In the genomic region with DNA sequence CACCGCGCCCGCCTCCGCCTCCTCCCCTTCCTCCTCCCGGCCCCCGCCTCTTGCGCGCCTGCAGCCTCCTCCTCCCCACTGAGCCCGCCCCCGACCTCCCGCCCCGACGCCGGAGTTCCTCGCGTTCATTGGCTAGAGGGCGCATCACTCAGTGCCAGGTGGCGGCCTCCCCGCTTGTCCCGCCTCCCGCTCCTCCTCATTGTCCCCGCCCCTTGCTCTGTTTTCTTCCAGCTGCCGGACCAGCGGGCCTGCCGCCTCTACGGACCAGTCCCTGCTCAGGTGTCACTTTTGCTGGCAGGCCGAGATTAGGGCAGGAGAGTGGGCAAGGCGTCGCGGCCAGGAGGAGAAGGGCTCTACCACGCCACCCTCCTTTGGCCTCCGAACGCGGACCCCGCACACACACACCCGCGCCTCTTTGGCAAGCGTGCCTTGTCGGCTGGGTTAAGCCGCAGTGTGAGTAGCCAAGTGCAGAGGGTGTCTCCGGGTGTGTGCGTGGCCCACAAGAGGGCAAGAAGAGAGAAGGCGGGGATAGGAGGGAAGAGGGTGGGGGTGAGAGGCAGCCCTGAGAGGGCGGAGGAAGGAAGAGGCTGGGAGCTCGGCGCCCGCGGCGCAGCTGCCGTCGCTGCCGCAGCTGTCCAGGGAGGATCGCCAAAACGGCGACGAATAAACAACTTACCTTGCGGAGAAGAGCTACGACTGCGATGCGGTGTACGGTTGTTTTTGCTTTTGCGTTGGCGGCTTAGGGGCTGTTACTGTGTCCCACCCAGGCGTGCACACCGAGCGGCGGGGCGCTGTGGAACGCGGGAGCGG, we compare ENCODE assay signal across 8 cellular contexts. TPM values are rescaled to one million over a fixed set of nuclear protein-coding genes. Genes with fewer than 3 reads are reported as not detected.
DNase-seq lines count a peak whose midpoint lies in the region; ATAC-seq and TF ChIP-seq lines count a peak whose summit lies in the region.

No MANE protein-coding gene starts in this region.

- H3K79me2 ChIP-seq in OCI-LY1 (ENCODE audit: insufficient read depth, low read length), result peaks cover 29% of the 10 kb centered on the region

- H3F3A ChIP-seq in OCI-LY1 (ENCODE audit: insufficient read depth, low read length), result no peaks in the 10 kb centered on the region

- H3K36me3 ChIP-seq in OCI-LY1 (ENCODE audit: insufficient read depth, low read length), result no peaks in the 10 kb centered on the region

- TF ChIP-seq CTCF in OCI-LY1 (IDR thresholded peaks at IDR 0.05; ENCODE audit: low read length) (peak; percentile 20; the same call in 1 of the 2 replicates), epithelial cell of esophagus (IDR thresholded peaks at IDR 0.05; ENCODE audit: insufficient read depth, low read depth, low read length, missing control alignments) (peak; percentile 2)

- H3K4me1 ChIP-seq in OCI-LY1 (ENCODE audit: insufficient read depth, low read length, severe bottlenecking), result peaks cover 32% of the 10 kb centered on the region
- H3K4me1 ChIP-seq in mononuclear cell (ENCODE audit: insufficient read depth, low read length), result peaks cover 33% of the 10 kb centered on the region

- H3K27me3 ChIP-seq in OCI-LY1 (ENCODE audit: insufficient read depth, low read length) (no peaks in the 10 kb centered on the region), mononuclear cell (ENCODE audit: insufficient read depth, low read length) (peaks cover 4% of the 10 kb centered on the region)

- H3K9ac ChIP-seq in OCI-LY1 (ENCODE audit: low read length), result peak overlapping the region; percentile 89

- peak overlapping the region; percentile 89 for H3K27ac ChIP-seq in OCI-LY1 (ENCODE audit: low read depth, low read length, poor library complexity, severe bottlenecking)

- H3K4me2 ChIP-seq in OCI-LY1 (ENCODE audit: low read length), result peak overlapping the region; percentile 97

- DNase-seq in DMS 273 (lab: John Stamatoyannopoulos, UW; ENCODE audit: unreplicated experiment) (peak; percentile 96), HuH-7.5 (ENCODE audit: low spot score) (peak; percentile 84), activated T-cell treated with anti-CD3 and anti-CD28 coated beads for 24 hours (ENCODE audit: low read depth) (peak; percentile 99), epithelial cell of esophagus (ENCODE audit: low read depth) (peak; percentile 98)
- peak; percentile 95 to 98 for DNase-seq in stimulated activated CD8-positive, alpha-beta memory T cell treated with anti-CD3 and anti-CD28 coated beads, Interleukin-2, amount 100 ng/mL, for 48 hours (ENCODE audit: low read depth in 2 of 2)

- H3K4me3 ChIP-seq in OCI-LY1 (ENCODE audit: low read depth, low read length, poor library complexity, severe bottlenecking) (peak overlapping the region; percentile 79), epithelial cell of esophagus (ENCODE audit: low read length) (peak overlapping the region; percentile 71), mononuclear cell (ENCODE audit: low read length) (peak overlapping the region; percentile 70)

- H3K9me2 ChIP-seq in OCI-LY1 (ENCODE audit: low read depth, low read length), result no peaks in the 10 kb centered on the region

- H3K9me3 ChIP-seq in OCI-LY1 (ENCODE audit: low read length) (no peaks in the 10 kb centered on the region), mononuclear cell (ENCODE audit: low read depth, low read length) (no peaks in the 10 kb centered on the region)

- H4K20me1 ChIP-seq in OCI-LY1 (ENCODE audit: insufficient read depth, low read length), result no peaks in the 10 kb centered on the region

- ATAC-seq in GM21528 (IDR thresholded peaks at IDR 0.05; ENCODE audit: low FRiP score, unreplicated experiment), result peak; percentile 83

- 0 out of 2 replicates have a peak overlapping the region, but pooled peaks have one; percentile 19 for H2AFZ ChIP-seq in OCI-LY1 (ENCODE audit: low read length)

RNA-seq across cellular contexts. Expression of a gene that starts 0.4 kb away (rescaled TPM):
- total RNA-seq in mononuclear cell, result 19.3 TPM

Comparison
In these comparisons a context has a peak if more than half of its experiments do, and no peak if none do; other contexts are left out.
1. Peak in every context shown above with its lines: DNase-seq, ATAC-seq, H3K4me3 ChIP-seq and H3K27ac ChIP-seq.